Comparison of ENCODE assay signal across 8 cellular contexts in genomic region chr17:51122473-51123115, GRCh38. TPM values are rescaled to one million over a fixed set of nuclear protein-coding genes. Genes with fewer than 3 reads are reported as not detected.
DNase-seq lines count a peak whose midpoint lies in the region; ATAC-seq, FAIRE-seq and TF ChIP-seq lines count a peak whose summit lies in the region.
"Not testable (repeated sequence)": the region's sequence is repeated elsewhere in the genome, so short reads cannot be mapped to it uniquely, and the experiment has no call there.

No MANE protein-coding gene starts in this region.

- DNase-seq in Calu3, foreskin keratinocyte, sigmoid colon, tibial artery: not testable (repeated sequence)
- DNase-seq in activated CD8-positive, alpha-beta T cell treated with anti-CD3 and anti-CD28 coated beads for 36 hours = peak; percentile 34
- DNase-seq in K562 (ENCODE audit: extremely low read depth in 1 of 4, low spot score in 3 of 4) = peak in 1 of 4 experiments; percentile 38

- not testable (repeated sequence) for H3K27me3 ChIP-seq in OCI-LY3 (ENCODE audit: low read depth, low read length); K562 (ENCODE audit: control insufficient read depth in 2 of 2, insufficient read depth in 2 of 2, low read length in 2 of 2); foreskin keratinocyte; mucosa of rectum (ENCODE audit: control insufficient read depth in 2 of 2, insufficient read depth in 2 of 2, low read length in 2 of 2); sigmoid colon; tibial artery

- H3K4me2 ChIP-seq in OCI-LY3 (ENCODE audit: low read length) = not testable (repeated sequence)
- peak overlapping the region; percentile 85 for H3K4me2 ChIP-seq in K562 (ENCODE audit: insufficient read depth, low read length)

- in situ Hi-C loops in K562 (cut with MboI) = not testable (repeated sequence)

- not testable (repeated sequence) for TF ChIP-seq POLR2A in K562 (conservative IDR thresholded peaks at IDR 0.05); sigmoid colon (IDR thresholded peaks at IDR 0.05)

- WGBS in K562 (ENCODE audit: insufficient coverage, low coverage, missing lambda C conversion rate) = 30% methylated on average over 10 of the region's 10 CpGs
- 73 to 88% methylated on average over 10 of the region's 10 CpGs for WGBS in sigmoid colon, 2 donors

- H3K4me1 Mint-ChIP-seq in Calu3 (ENCODE audit: low read depth, unreplicated experiment) = peaks cover 54% of the 10 kb centered on the region
- H3K4me1 Mint-ChIP-seq in activated CD8-positive, alpha-beta T cell treated with anti-CD3 and anti-CD28 coated beads for 36 hours (ENCODE audit: low read depth) = peaks cover 30% of the 10 kb centered on the region

- H3K4me1 ChIP-seq in OCI-LY3 (ENCODE audit: low read length) = peaks cover 24% of the 10 kb centered on the region
- H3K4me1 ChIP-seq in K562 (replicated peaks in 1 of 2; ENCODE audit: control insufficient read depth in 2 of 2, insufficient read depth in 2 of 2, low read length in 2 of 2) = peaks cover 16 to 21% of the 10 kb centered on the region in 2 experiments
- H3K4me1 ChIP-seq in foreskin keratinocyte = peaks cover 11% of the 10 kb centered on the region
- peaks cover 29 to 37% of the 10 kb centered on the region in 2 donors for H3K4me1 ChIP-seq in mucosa of rectum (ENCODE audit: control insufficient read depth in 2 of 2, insufficient read depth in 2 of 2, low read length in 2 of 2)
- peaks cover 0 to 32% (median 25%) of the 10 kb centered on the region in 4 donors for H3K4me1 ChIP-seq in sigmoid colon
- peaks cover 0 to 25% (median 16%) of the 10 kb centered on the region in 4 donors for H3K4me1 ChIP-seq in tibial artery

- not testable (repeated sequence) for BruUV-seq in Calu3 (replicated peaks; lab: Mats Ljungman, UMichigan); K562 (replicated peaks; lab: Mats Ljungman, UMichigan)

- H3K79me2 ChIP-seq in OCI-LY3 (ENCODE audit: low read length) = peaks cover 29% of the 10 kb centered on the region
- peaks cover 33% of the 10 kb centered on the region for H3K79me2 ChIP-seq in K562 (ENCODE audit: control insufficient read depth, insufficient read depth, low read length)

- H3K9me3 Mint-ChIP-seq in Calu3 (ENCODE audit: low read depth, unreplicated experiment); activated CD8-positive, alpha-beta T cell treated with anti-CD3 and anti-CD28 coated beads for 36 hours: not testable (repeated sequence)

- H3K27me3 Mint-ChIP-seq in Calu3 (ENCODE audit: unreplicated experiment); activated CD8-positive, alpha-beta T cell treated with anti-CD3 and anti-CD28 coated beads for 36 hours: not testable (repeated sequence)

- H3K36me3 Mint-ChIP-seq in Calu3 (ENCODE audit: insufficient read depth, unreplicated experiment) = peaks cover 50% of the 10 kb centered on the region
- not testable (repeated sequence) for H3K36me3 Mint-ChIP-seq in activated CD8-positive, alpha-beta T cell treated with anti-CD3 and anti-CD28 coated beads for 36 hours (ENCODE audit: low read depth)

- peak overlapping the region; percentile 99 for H3K4me3 Mint-ChIP-seq in Calu3 (ENCODE audit: low read depth, unreplicated experiment)
- peak overlapping the region; percentile 27 for H3K4me3 Mint-ChIP-seq in activated CD8-positive, alpha-beta T cell treated with anti-CD3 and anti-CD28 coated beads for 36 hours

- TF ChIP-seq RAD21 in K562 (CRISPR knock-in tag; conservative IDR thresholded peaks at IDR 0.05 in 1 of 2, IDR thresholded peaks at IDR 0.05 in 1 of 2) = not testable (repeated sequence)

- ATAC-seq in activated CD8-positive, alpha-beta T cell treated with anti-CD3 and anti-CD28 coated beads for 36 hours; K562; foreskin keratinocyte: not testable (repeated sequence)

- H2AFZ ChIP-seq in OCI-LY3 (ENCODE audit: low read depth, low read length) (peak overlapping the region; percentile 87; the same call in 1 of the 2 replicates), K562 (ENCODE audit: low read depth, low read length) (peak overlapping the region; percentile 96)

- H3K9me3 ChIP-seq in OCI-LY3 (ENCODE audit: insufficient read depth, low read length); K562 (replicated peaks; ENCODE audit: control insufficient read depth, insufficient read depth, low read depth, low read length); mucosa of rectum (ENCODE audit: control insufficient read depth in 2 of 2, low read length in 2 of 2); sigmoid colon; tibial artery: not testable (repeated sequence)

- intact Hi-C loops in Calu3 (cut with micrococcal nuclease; ENCODE audit: unreplicated experiment); activated CD8-positive, alpha-beta T cell treated with anti-CD3 and anti-CD28 coated beads for 36 hours (cut with micrococcal nuclease); K562 (cut with micrococcal nuclease); sigmoid colon (cut with DNase I): not testable (repeated sequence)
- intact Hi-C loops in tibial artery (cut with DNase I; ENCODE audit: low total_unique reads) = loop anchor here (5.0 kb wide), 1 partner anchor 45 kb away; the partner anchor contains the start of gene NME2

- H4K20me1 ChIP-seq in OCI-LY3 (ENCODE audit: insufficient read depth, low read length) (peaks cover 18% of the 10 kb centered on the region), K562 (replicated peaks; ENCODE audit: control insufficient read depth, insufficient read depth, low read length) (peaks cover 17% of the 10 kb centered on the region; the same call in 1 of the 2 replicates)

- not testable (repeated sequence) for TF ChIP-seq CTCF in Calu3 (IDR thresholded peaks at IDR 0.05; ENCODE audit: unreplicated experiment); OCI-LY3 (IDR thresholded peaks at IDR 0.05; ENCODE audit: low read depth, low read length); activated CD8-positive, alpha-beta T cell treated with anti-CD3 and anti-CD28 coated beads for 36 hours (IDR thresholded peaks at IDR 0.05); K562 (IDR thresholded peaks at IDR 0.05 in 2 of 3, conservative IDR thresholded peaks at IDR 0.05 in 1 of 3; ENCODE audit: insufficient read depth in 2 of 3, low read depth in 1 of 3, low read length in 3 of 3); foreskin keratinocyte (conservative IDR thresholded peaks at IDR 0.05); sigmoid colon (IDR thresholded peaks at IDR 0.05); tibial artery (IDR thresholded peaks at IDR 0.05)

- peak overlapping the region; percentile 98 for H3K27ac Mint-ChIP-seq in Calu3 (ENCODE audit: unreplicated experiment)
- H3K27ac Mint-ChIP-seq in activated CD8-positive, alpha-beta T cell treated with anti-CD3 and anti-CD28 coated beads for 36 hours = peak overlapping the region; percentile 98

- not testable (repeated sequence) for H3K9ac ChIP-seq in OCI-LY3 (ENCODE audit: low read length)
- H3K9ac ChIP-seq in K562 (ENCODE audit: insufficient read depth in 1 of 2, low read depth in 2 of 2, low read length in 2 of 2) (peak overlapping the region in 1 of 2 experiments; percentile 99; a peak in 2 of 4 replicates), mucosa of rectum (ENCODE audit: low read depth in 1 of 2, low read length in 2 of 2) (peak overlapping the region; percentile 93 to 99)

- not testable (repeated sequence) for H3K27ac ChIP-seq in OCI-LY3 (ENCODE audit: low read length)
- H3K27ac ChIP-seq in K562 (ENCODE audit: extremely low read depth, low read depth, low read length) (peak overlapping the region; percentile 97), foreskin keratinocyte (peak overlapping the region; percentile 100), mucosa of rectum (ENCODE audit: low read depth in 2 of 2, low read length in 2 of 2) (peak overlapping the region; percentile 100), sigmoid colon (peak overlapping the region; percentile 98 to 100 (median 100)), tibial artery (peak overlapping the region; percentile 97 to 99)

- H3K4me3 ChIP-seq in OCI-LY3 (ENCODE audit: low read length); sigmoid colon; tibial artery: not testable (repeated sequence)
- H3K4me3 ChIP-seq in K562 = peak overlapping the region; percentile 18
- H3K4me3 ChIP-seq in mucosa of rectum (ENCODE audit: low read length in 2 of 2) = peak overlapping the region; percentile 79 to 93

- CTCF ChIA-PET in Calu3 (lab: Charles Lee) = interaction anchor here (0.6 to 3.1 kb wide), 3 partner anchors 30 to 270 kb away, joined by 3 to 37 read pairs (median 3); partner anchors contain the start of genes NME1 and NME2
- CTCF ChIA-PET in activated CD8-positive, alpha-beta T cell treated with anti-CD3 and anti-CD28 coated beads for 36 hours (lab: Charles Lee); K562 (lab: Yijun Ruan, JAX; ENCODE audit: low intra/inter-chr PET ratio): not testable (repeated sequence)

- not testable (repeated sequence) for H3K36me3 ChIP-seq in OCI-LY3 (replicated peaks; ENCODE audit: low read depth, low read length); K562 (ENCODE audit: control insufficient read depth, insufficient read depth, low read length); mucosa of rectum (ENCODE audit: control insufficient read depth in 2 of 2, insufficient read depth in 2 of 2, low read length in 2 of 2); sigmoid colon; tibial artery

- FAIRE-seq in K562 (lab: Jason Lieb, UNC) = not testable (repeated sequence)

- POLR2A ChIA-PET in activated CD8-positive, alpha-beta T cell treated with anti-CD3 and anti-CD28 coated beads for 36 hours (lab: Charles Lee) = interaction anchor here (0.7 to 4.3 kb wide), 3 partner anchors 30 to 92 kb away, joined by 3 to 28 read pairs (median 3); partner anchors contain the start of gene NME1
- POLR2A ChIA-PET in K562 (lab: Yijun Ruan, JAX) = interaction anchor here (0.6 to 2.3 kb wide), 8 partner anchors 8 to 178 kb away, joined by 3 to 8 read pairs (median 4); partner anchors contain the start of gene NME1

- TF ChIP-seq EP300 in K562 (IDR thresholded peaks at IDR 0.05; ENCODE audit: low read length); sigmoid colon (IDR thresholded peaks at IDR 0.05): not testable (repeated sequence)

- not testable (repeated sequence) for H3K9me1 ChIP-seq in K562 (ENCODE audit: control insufficient read depth, insufficient read depth, low read length)

RNA-seq across cellular contexts. Expression of gene SPAG9, which starts 1.9 kb away (rescaled TPM):
- 126 and 129 TPM in 2 replicates for total RNA-seq in Calu3 (2022)
- total RNA-seq in activated CD8-positive, alpha-beta T cell treated with anti-CD3 and anti-CD28 coated beads for 36 hours = 10 to 100 TPM; 54.3 to 59.8 TPM
- total RNA-seq in K562 (2011; cell fraction: chromatin; rRNA removed; ENCODE audit: low replicate concordance) = 145 and 406 TPM in 2 replicates
- 54.2 and 98.0 TPM in 2 replicates for total RNA-seq in K562 (2011; cell fraction: nucleolus; rRNA removed)
- total RNA-seq in K562 (2011; cell fraction: nucleoplasm; rRNA removed) = 135 and 220 TPM in 2 replicates
- total RNA-seq in K562 (2014; rRNA removed) = 41.8 and 53.8 TPM in 2 replicates
- 87.8 and 101 TPM in 2 replicates for total RNA-seq in K562 (2014; rRNA removed; fragmentation: Illumina TruSeq; extraction: Trizol)
- 79.7 and 99.2 TPM in 2 replicates for total RNA-seq in K562 (2015; rRNA removed; fragmentation: Illumina TruSeq; extraction: Trizol)
- 61.5 and 65.1 TPM in 2 replicates for total RNA-seq in K562 (2021)
- 62.1 and 65.8 TPM in 2 replicates for polyA plus RNA-seq in K562 (2011; rRNA removed)
- polyA plus RNA-seq in K562 (2011; cell fraction: cytosol; rRNA removed) = 12.8 and 27.7 TPM in 2 replicates
- 98.3 and 139 TPM in 2 replicates for polyA plus RNA-seq in K562 (2011; cell fraction: nucleus; rRNA removed)
- 54.2 and 56.4 TPM in 2 replicates for polyA plus RNA-seq in K562 (2012)
- 58.2 and 59.8 TPM in 2 replicates for polyA plus RNA-seq in K562 (2014; fragmentation: Illumina TruSeq; extraction: Trizol)
- polyA plus RNA-seq in K562 (2014; fragmentation: Nextera tagmentation; extraction: Ambion mirVana) = 10 to 100 TPM; 12.2 to 15.2 TPM
- 34.8 and 42.7 TPM in 2 replicates for polyA plus RNA-seq in K562 (2014; rRNA removed)
- polyA minus RNA-seq in K562 (2011; rRNA and poly(A)+ RNA removed) = 152 and 201 TPM in 2 replicates
- 40.0 and 51.0 TPM in 2 replicates for polyA minus RNA-seq in K562 (2011; cell fraction: cytosol; rRNA and poly(A)+ RNA removed)
- 66.4 and 137 TPM in 2 replicates for polyA minus RNA-seq in K562 (2011; cell fraction: nucleus; rRNA and poly(A)+ RNA removed)
- 56.6 and 57.2 TPM in 2 replicates for total RNA-seq in foreskin keratinocyte
- 10.5 and 12.6 TPM in 2 replicates for polyA plus RNA-seq in foreskin keratinocyte
- 10 to 100 TPM; 74.3 to 79.9 (median 77.0) TPM for total RNA-seq in sigmoid colon
- 10 to 100 TPM; 21.6 to 39.8 (median 29.8) TPM for polyA plus RNA-seq in sigmoid colon

RNA-seq across cellular contexts. Expression of gene NME1, which starts 30.8 kb away (rescaled TPM):
- 351 and 365 TPM in 2 replicates for total RNA-seq in Calu3 (2022)
- 100 to 1,000 TPM; 296 to 301 TPM for total RNA-seq in activated CD8-positive, alpha-beta T cell treated with anti-CD3 and anti-CD28 coated beads for 36 hours
- 89.8 and 104 TPM in 2 replicates for total RNA-seq in K562 (2011; cell fraction: chromatin; rRNA removed; ENCODE audit: low replicate concordance)
- total RNA-seq in K562 (2011; cell fraction: nucleolus; rRNA removed) = 98.7 and 106 TPM in 2 replicates
- total RNA-seq in K562 (2011; cell fraction: nucleoplasm; rRNA removed) = 131 and 159 TPM in 2 replicates
- 478 and 508 TPM in 2 replicates for total RNA-seq in K562 (2014; rRNA removed)
- total RNA-seq in K562 (2014; rRNA removed; fragmentation: Illumina TruSeq; extraction: Trizol) = 502 and 525 TPM in 2 replicates
- 436 and 449 TPM in 2 replicates for total RNA-seq in K562 (2015; rRNA removed; fragmentation: Illumina TruSeq; extraction: Trizol)
- total RNA-seq in K562 (2021) = 479 and 509 TPM in 2 replicates
- 571 and 796 TPM in 2 replicates for polyA plus RNA-seq in K562 (2011; rRNA removed)
- polyA plus RNA-seq in K562 (2011; cell fraction: cytosol; rRNA removed) = 606 and 672 TPM in 2 replicates
- polyA plus RNA-seq in K562 (2011; cell fraction: nucleus; rRNA removed) = 154 and 260 TPM in 2 replicates
- 169 and 564 TPM in 2 replicates for polyA plus RNA-seq in K562 (2012)
- 598 and 604 TPM in 2 replicates for polyA plus RNA-seq in K562 (2014; fragmentation: Illumina TruSeq; extraction: Trizol)
- 1,000 to 10,000 TPM; 1,450 to 1,588 TPM for polyA plus RNA-seq in K562 (2014; fragmentation: Nextera tagmentation; extraction: Ambion mirVana)
- polyA plus RNA-seq in K562 (2014; rRNA removed) = 670 and 766 TPM in 2 replicates
- polyA minus RNA-seq in K562 (2011; rRNA and poly(A)+ RNA removed) = 333 and 372 TPM in 2 replicates
- polyA minus RNA-seq in K562 (2011; cell fraction: cytosol; rRNA and poly(A)+ RNA removed) = 67.9 and 75.3 TPM in 2 replicates
- polyA minus RNA-seq in K562 (2011; cell fraction: nucleus; rRNA and poly(A)+ RNA removed) = 30.3 and 41.3 TPM in 2 replicates
- total RNA-seq in foreskin keratinocyte = 326 and 368 TPM in 2 replicates
- 458 and 507 TPM in 2 replicates for polyA plus RNA-seq in foreskin keratinocyte
- total RNA-seq in sigmoid colon = 10 to 100 TPM; 12.5 to 37.7 (median 17.4) TPM
- polyA plus RNA-seq in sigmoid colon = 100 to 1,000 TPM in 1 of 3 donors, 10 to 100 TPM in 2; 37.8 to 153 (median 59.2) TPM

RNA-seq across cellular contexts. Expression of gene NME2, which starts 43.6 kb away (rescaled TPM):
- 944 and 1,060 TPM in 2 replicates for total RNA-seq in Calu3 (2022)
- total RNA-seq in activated CD8-positive, alpha-beta T cell treated with anti-CD3 and anti-CD28 coated beads for 36 hours = 100 to 1,000 TPM; 927 to 948 TPM
- 64.0 and 91.2 TPM in 2 replicates for total RNA-seq in K562 (2011; cell fraction: chromatin; rRNA removed; ENCODE audit: low replicate concordance)
- total RNA-seq in K562 (2011; cell fraction: nucleolus; rRNA removed) = 177 and 196 TPM in 2 replicates
- 176 and 374 TPM in 2 replicates for total RNA-seq in K562 (2011; cell fraction: nucleoplasm; rRNA removed)
- 1,010 and 1,072 TPM in 2 replicates for total RNA-seq in K562 (2014; rRNA removed)
- total RNA-seq in K562 (2014; rRNA removed; fragmentation: Illumina TruSeq; extraction: Trizol) = 763 and 827 TPM in 2 replicates
- total RNA-seq in K562 (2015; rRNA removed; fragmentation: Illumina TruSeq; extraction: Trizol) = 783 and 790 TPM in 2 replicates
- 1,055 and 1,182 TPM in 2 replicates for total RNA-seq in K562 (2021)
- 1,026 and 1,088 TPM in 2 replicates for polyA plus RNA-seq in K562 (2011; rRNA removed)
- polyA plus RNA-seq in K562 (2011; cell fraction: cytosol; rRNA removed) = 921 and 948 TPM in 2 replicates
- 355 and 443 TPM in 2 replicates for polyA plus RNA-seq in K562 (2011; cell fraction: nucleus; rRNA removed)
- polyA plus RNA-seq in K562 (2012) = 987 and 1,336 TPM in 2 replicates
- polyA plus RNA-seq in K562 (2014; fragmentation: Illumina TruSeq; extraction: Trizol) = 723 and 886 TPM in 2 replicates
- 100 to 1,000 TPM; 684 to 924 TPM for polyA plus RNA-seq in K562 (2014; fragmentation: Nextera tagmentation; extraction: Ambion mirVana)
- polyA plus RNA-seq in K562 (2014; rRNA removed) = 1,202 and 1,445 TPM in 2 replicates
- 346 and 369 TPM in 2 replicates for polyA minus RNA-seq in K562 (2011; rRNA and poly(A)+ RNA removed)
- 154 and 166 TPM in 2 replicates for polyA minus RNA-seq in K562 (2011; cell fraction: cytosol; rRNA and poly(A)+ RNA removed)
- 61.1 and 93.0 TPM in 2 replicates for polyA minus RNA-seq in K562 (2011; cell fraction: nucleus; rRNA and poly(A)+ RNA removed)
- total RNA-seq in foreskin keratinocyte = 1,137 TPM in 2 replicates
- polyA plus RNA-seq in foreskin keratinocyte = 1,484 and 1,519 TPM in 2 replicates
- total RNA-seq in sigmoid colon = 100 to 1,000 TPM; 443 to 532 (median 524) TPM
- polyA plus RNA-seq in sigmoid colon = 100 to 1,000 TPM; 796 to 957 (median 812) TPM
